ENCODE assay signal across 25 cellular contexts in genomic region chr7:53252539-53252938, GRCh38.
"Had no signal": no experiment of that assay in that cellular context is flagged by ENCODE, and none has a peak within 500 bp of the region (broad histone marks: within the 10 kb centered on the region; RNA-seq: fewer than 3 reads in every experiment).

No MANE protein-coding gene starts in this region.

- ATAC-seq: stimulated activated effector memory CD8-positive, alpha-beta T cell treated with anti-CD3 and anti-CD28 coated beads, Interleukin-12 subunit alpha, Interleukin-12 subunit beta, amount 100 ng/mL, for 72 hours; stimulated activated memory B cell treated with anti-CD40 and anti-IgM and Interleukin-4, amounts not matched to agents 10 μg/mL and 1 μg/mL and 100 μg/mL, for 72 hours; stimulated activated naive B cell treated with anti-CD40 and anti-IgM and Interleukin-4, amounts not matched to agents 10 μg/mL and 1 μg/mL and 100 μg/mL, for 72 hours; stimulated activated naive CD8-positive, alpha-beta T cell treated with anti-CD3 and anti-CD28 coated beads, Interleukin-15, amount 100 ng/mL, for 72 hours; stimulated activated naive CD8-positive, alpha-beta T cell treated with anti-CD3 and anti-CD28 coated beads, Interleukin-15, Interleukin-2, amounts not matched to agents 100 U/mL and 50 U/mL, for 24 hours; upper lobe of right lung had no signal

- DNase-seq: stimulated activated CD4-positive, alpha-beta T cell treated with anti-CD3 and anti-CD28 coated beads, Interleukin-2, amount 100 ng/mL, for 48 hours; stimulated activated CD4-positive, alpha-beta T cell treated with anti-CD3 and anti-CD28 coated beads, Interleukin-4, amount 100 ng/mL, for 1 hour; stimulated activated CD4-positive, alpha-beta T cell treated with anti-CD3 and anti-CD28 coated beads, Interleukin-4, amount 100 ng/mL, for 24 hours; stimulated activated CD4-positive, alpha-beta T cell treated with anti-CD3 and anti-CD28 coated beads, Interleukin-4, amount 100 ng/mL, for 4 hours; stimulated activated CD8-positive, alpha-beta memory T cell treated with anti-CD3 and anti-CD28 coated beads, Interleukin-4, amount 100 ng/mL, for 48 hours; stimulated activated naive B cell treated with anti-CD40 and anti-IgM and Interleukin-4, amounts not matched to agents 10 μg/mL and 1 μg/mL and 100 μg/mL, for 72 hours; stimulated activated naive CD4-positive, alpha-beta T cell; stimulated activated naive CD4-positive, alpha-beta T cell treated with Interleukin-2 at 50 U/mL for 16 hours; stimulated activated naive CD8-positive, alpha-beta T cell treated with anti-CD3 and anti-CD28 coated beads, Interleukin-15, amount 100 ng/mL, for 72 hours; stimulated activated naive CD8-positive, alpha-beta T cell treated with anti-CD3 and anti-CD28 coated beads, Interleukin-15, Interleukin-2, amounts not matched to agents 100 U/mL and 50 U/mL, for 24 hours; stomach; substantia nigra; testis; thyroid gland; tibial artery; transverse colon; trophoblast cell; upper lobe of left lung; upper lobe of right lung; uterus had no signal

- H3K27ac ChIP-seq: stomach, suprapubic skin, testis, thyroid gland, tibial artery, tibial nerve, transverse colon, upper lobe of left lung, upper lobe of right lung, uterus, vagina had no signal

- H3K4me1 ChIP-seq: stomach, suprapubic skin, testis, thyroid gland, tibial artery, tibial nerve, transverse colon, upper lobe of left lung, upper lobe of right lung, uterus, vagina had no signal

- H3K27me3 ChIP-seq: stomach, suprapubic skin, testis, thyroid gland, tibial artery, tibial nerve, transverse colon, upper lobe of left lung, upper lobe of right lung, uterus, vagina had no signal

- H3K4me3 ChIP-seq: stomach, suprapubic skin, testis, thyroid gland, tibial artery, tibial nerve, transverse colon, upper lobe of left lung, upper lobe of right lung, uterus, vagina had no signal

- H3K36me3 ChIP-seq: stomach, suprapubic skin, thyroid gland, tibial artery, tibial nerve, transverse colon, upper lobe of left lung, upper lobe of right lung, uterus, vagina had no signal

- H3K9me3 ChIP-seq: suprapubic skin, testis, thyroid gland, tibial artery, tibial nerve, upper lobe of left lung, upper lobe of right lung, uterus, vagina had no signal
